10 cellular contexts compared by ENCODE assay signal in the genomic region with DNA sequence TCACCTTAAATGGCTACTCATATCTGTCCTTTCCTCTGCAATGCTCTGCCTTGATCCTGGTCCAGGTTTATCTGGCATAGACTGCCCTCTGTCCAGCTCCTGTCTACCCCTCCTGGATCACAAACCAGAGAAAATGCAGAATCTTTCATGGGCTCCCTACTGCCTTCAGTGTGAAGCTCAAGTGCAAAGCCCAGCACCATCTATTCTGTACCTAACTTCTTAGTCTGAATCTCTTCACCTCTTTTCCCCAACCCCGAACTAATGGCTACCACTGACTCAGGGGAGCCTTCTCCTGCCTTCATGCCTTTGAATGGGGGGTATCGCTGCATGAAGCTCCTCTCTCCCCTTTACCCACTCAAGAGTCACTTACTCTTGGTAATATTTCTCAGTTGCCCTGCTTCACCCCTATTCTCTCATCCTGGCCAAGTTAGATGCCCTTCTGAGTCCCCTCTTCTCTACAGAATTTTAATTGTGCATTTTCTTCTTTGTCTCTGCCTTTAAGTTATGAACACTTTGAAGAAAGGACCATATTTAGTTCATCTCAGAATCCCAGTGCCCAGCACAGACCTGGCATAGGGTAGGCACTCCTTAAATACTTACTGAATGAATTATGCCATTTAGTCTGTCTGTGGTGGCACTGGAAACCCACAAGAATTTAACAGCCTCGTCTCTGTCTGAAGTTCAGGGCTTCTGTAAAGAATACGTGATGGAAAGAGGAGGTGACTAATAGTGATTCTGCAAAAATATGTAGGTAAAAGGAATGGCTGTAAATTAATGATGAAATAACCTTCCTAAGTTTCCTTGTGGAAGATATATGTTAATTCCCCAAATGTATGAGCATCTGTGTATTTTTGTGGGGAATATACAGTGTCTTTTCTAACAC.
DNase-seq lines count a peak whose midpoint lies in the region; ATAC-seq and TF ChIP-seq lines count a peak whose summit lies in the region.
"Had no signal": no experiment of that assay in that cellular context is flagged by ENCODE, and none has a peak within 500 bp of the region (broad histone marks: within the 10 kb centered on the region; RNA-seq: fewer than 3 reads in every experiment).

No MANE protein-coding gene starts in this region.

- H3K9me3 ChIP-seq in skeletal muscle satellite cell (replicated peaks; ENCODE audit: low read length): no peaks in the 10 kb centered on the region

- peaks cover 56% of the 10 kb centered on the region for H3K4me1 ChIP-seq in skeletal muscle satellite cell (ENCODE audit: control insufficient read depth, insufficient read depth, low read length)

- H3K27me3 ChIP-seq in skeletal muscle satellite cell (ENCODE audit: control insufficient read depth, insufficient read depth, low read length): no peaks in the 10 kb centered on the region

- H3K9ac ChIP-seq in skeletal muscle satellite cell (ENCODE audit: low read depth, low read length): peak overlapping the region; percentile 83

- H3K36me3 ChIP-seq in skeletal muscle satellite cell (ENCODE audit: insufficient read depth, low read length): no peaks in the 10 kb centered on the region

- TF ChIP-seq CTCF in choroid plexus epithelial cell (conservative IDR thresholded peaks at IDR 0.05; ENCODE audit: low read depth, low read length): no peak

- no peak overlapping the region for H3K4me3 ChIP-seq in choroid plexus epithelial cell (ENCODE audit: low read depth, low read length)
- H3K4me3 ChIP-seq in skeletal muscle satellite cell (ENCODE audit: low read length): peak overlapping the region; percentile 48

- peak overlapping the region; percentile 69 for H3K4me2 ChIP-seq in skeletal muscle satellite cell (ENCODE audit: low read length)

- ATAC-seq in activated CD4-positive, CD25-positive, alpha-beta regulatory T cell treated with anti-CD3 and anti-CD28 coated beads, Interleukin-2, amount 50 U/mL, for 24 hours: peak; percentile 86
- no peak for ATAC-seq in GM21381 (IDR thresholded peaks at IDR 0.05; ENCODE audit: unreplicated experiment)
- ATAC-seq in GM21786 (IDR thresholded peaks at IDR 0.05; ENCODE audit: unreplicated experiment): no peak
- ATAC-seq in HG03565 (IDR thresholded peaks at IDR 0.05; ENCODE audit: unreplicated experiment): no peak
- ATAC-seq: right cardiac atrium had no signal

- DNase-seq in activated CD4-positive, CD25-positive, alpha-beta regulatory T cell (lab: John Stamatoyannopoulos, UW): no peak
- DNase-seq in RPMI7951 (ENCODE audit: low read depth) (peak; percentile 93), choroid plexus epithelial cell (ENCODE audit: low read depth) (peak; percentile 82)
- DNase-seq: NCI-H446, right cardiac atrium had no signal

Comparison
In these comparisons a context has a peak if more than half of its experiments do, and no peak if none do; other contexts are left out.
1. ATAC-seq: peak in activated CD4-positive, CD25-positive, alpha-beta regulatory T cell treated with anti-CD3 and anti-CD28 coated beads, Interleukin-2, amount 50 U/mL, for 24 hours (2 of 2); none in GM21381 (single experiment), GM21786 (single experiment) and HG03565 (single experiment).
2. DNase-seq: peak in RPMI7951 (single experiment) and choroid plexus epithelial cell (single experiment); none in activated CD4-positive, CD25-positive, alpha-beta regulatory T cell (0 of 4).